In the genomic region with DNA sequence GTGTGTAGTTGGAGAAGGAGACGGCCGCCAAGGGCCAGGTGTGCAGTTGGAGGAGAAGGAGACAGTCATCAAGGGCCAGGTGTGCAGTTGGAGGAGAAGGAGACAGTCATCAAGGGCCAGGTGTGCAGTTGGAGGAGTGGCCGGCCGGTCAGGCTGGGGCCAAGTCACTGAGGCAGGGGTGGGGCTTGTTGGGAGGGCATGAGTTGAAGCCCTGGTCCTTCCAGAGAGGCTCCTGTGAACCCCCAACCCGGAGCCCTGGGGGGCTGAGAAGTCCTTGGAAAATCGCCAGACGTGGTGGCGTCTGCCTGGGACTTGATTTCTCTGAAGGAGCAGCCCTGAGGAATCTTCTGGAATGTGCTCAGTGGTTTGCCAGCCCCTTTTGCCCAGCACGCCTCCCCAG, we compare ENCODE assay signal across 2 cellular contexts.
TF ChIP-seq lines count a peak whose summit lies in the region.

No MANE protein-coding gene starts in this region.

TF ChIP-seq in HepG2, 621 proteins besides CTCF, POLR2A, EP300 and RAD21:
- TF ChIP-seq NAIF1 (CRISPR knock-in tag; IDR thresholded peaks at IDR 0.05; ENCODE audit: borderline replicate concordance) (no peak), CBX5 (CRISPR knock-in tag; IDR thresholded peaks at IDR 0.05; ENCODE audit: borderline replicate concordance) (no peak), HDAC6 (IDR thresholded peaks at IDR 0.05; ENCODE audit: low read depth, low read length) (no peak), PHF8 (CRISPR knock-in tag; IDR thresholded peaks at IDR 0.05) (no peak)

TF ChIP-seq in GM23338, 12 proteins besides CTCF, POLR2A, EP300 and RAD21:
- TF ChIP-seq EZH2phosphoT487 (IDR thresholded peaks at IDR 0.05; ENCODE audit: unreplicated experiment): no peak
- no peak for TF ChIP-seq CREB1 (CRISPR knock-in tag; IDR thresholded peaks at IDR 0.05; ENCODE audit: low read depth)
- TF ChIP-seq ZNF114 (CRISPR knock-in tag; IDR thresholded peaks at IDR 0.05): no peak
- TF ChIP-seq NANOG (IDR thresholded peaks at IDR 0.05; ENCODE audit: borderline replicate concordance): no peak
- no peak for TF ChIP-seq EZH2 (IDR thresholded peaks at IDR 0.05; ENCODE audit: low read depth, unreplicated experiment)
- no peak for TF ChIP-seq ZNF331 (CRISPR knock-in tag; IDR thresholded peaks at IDR 0.05; ENCODE audit: low read depth)
- TF ChIP-seq JUNB (IDR thresholded peaks at IDR 0.05; ENCODE audit: unreplicated experiment): no peak
- TF ChIP-seq, protein P1, sequence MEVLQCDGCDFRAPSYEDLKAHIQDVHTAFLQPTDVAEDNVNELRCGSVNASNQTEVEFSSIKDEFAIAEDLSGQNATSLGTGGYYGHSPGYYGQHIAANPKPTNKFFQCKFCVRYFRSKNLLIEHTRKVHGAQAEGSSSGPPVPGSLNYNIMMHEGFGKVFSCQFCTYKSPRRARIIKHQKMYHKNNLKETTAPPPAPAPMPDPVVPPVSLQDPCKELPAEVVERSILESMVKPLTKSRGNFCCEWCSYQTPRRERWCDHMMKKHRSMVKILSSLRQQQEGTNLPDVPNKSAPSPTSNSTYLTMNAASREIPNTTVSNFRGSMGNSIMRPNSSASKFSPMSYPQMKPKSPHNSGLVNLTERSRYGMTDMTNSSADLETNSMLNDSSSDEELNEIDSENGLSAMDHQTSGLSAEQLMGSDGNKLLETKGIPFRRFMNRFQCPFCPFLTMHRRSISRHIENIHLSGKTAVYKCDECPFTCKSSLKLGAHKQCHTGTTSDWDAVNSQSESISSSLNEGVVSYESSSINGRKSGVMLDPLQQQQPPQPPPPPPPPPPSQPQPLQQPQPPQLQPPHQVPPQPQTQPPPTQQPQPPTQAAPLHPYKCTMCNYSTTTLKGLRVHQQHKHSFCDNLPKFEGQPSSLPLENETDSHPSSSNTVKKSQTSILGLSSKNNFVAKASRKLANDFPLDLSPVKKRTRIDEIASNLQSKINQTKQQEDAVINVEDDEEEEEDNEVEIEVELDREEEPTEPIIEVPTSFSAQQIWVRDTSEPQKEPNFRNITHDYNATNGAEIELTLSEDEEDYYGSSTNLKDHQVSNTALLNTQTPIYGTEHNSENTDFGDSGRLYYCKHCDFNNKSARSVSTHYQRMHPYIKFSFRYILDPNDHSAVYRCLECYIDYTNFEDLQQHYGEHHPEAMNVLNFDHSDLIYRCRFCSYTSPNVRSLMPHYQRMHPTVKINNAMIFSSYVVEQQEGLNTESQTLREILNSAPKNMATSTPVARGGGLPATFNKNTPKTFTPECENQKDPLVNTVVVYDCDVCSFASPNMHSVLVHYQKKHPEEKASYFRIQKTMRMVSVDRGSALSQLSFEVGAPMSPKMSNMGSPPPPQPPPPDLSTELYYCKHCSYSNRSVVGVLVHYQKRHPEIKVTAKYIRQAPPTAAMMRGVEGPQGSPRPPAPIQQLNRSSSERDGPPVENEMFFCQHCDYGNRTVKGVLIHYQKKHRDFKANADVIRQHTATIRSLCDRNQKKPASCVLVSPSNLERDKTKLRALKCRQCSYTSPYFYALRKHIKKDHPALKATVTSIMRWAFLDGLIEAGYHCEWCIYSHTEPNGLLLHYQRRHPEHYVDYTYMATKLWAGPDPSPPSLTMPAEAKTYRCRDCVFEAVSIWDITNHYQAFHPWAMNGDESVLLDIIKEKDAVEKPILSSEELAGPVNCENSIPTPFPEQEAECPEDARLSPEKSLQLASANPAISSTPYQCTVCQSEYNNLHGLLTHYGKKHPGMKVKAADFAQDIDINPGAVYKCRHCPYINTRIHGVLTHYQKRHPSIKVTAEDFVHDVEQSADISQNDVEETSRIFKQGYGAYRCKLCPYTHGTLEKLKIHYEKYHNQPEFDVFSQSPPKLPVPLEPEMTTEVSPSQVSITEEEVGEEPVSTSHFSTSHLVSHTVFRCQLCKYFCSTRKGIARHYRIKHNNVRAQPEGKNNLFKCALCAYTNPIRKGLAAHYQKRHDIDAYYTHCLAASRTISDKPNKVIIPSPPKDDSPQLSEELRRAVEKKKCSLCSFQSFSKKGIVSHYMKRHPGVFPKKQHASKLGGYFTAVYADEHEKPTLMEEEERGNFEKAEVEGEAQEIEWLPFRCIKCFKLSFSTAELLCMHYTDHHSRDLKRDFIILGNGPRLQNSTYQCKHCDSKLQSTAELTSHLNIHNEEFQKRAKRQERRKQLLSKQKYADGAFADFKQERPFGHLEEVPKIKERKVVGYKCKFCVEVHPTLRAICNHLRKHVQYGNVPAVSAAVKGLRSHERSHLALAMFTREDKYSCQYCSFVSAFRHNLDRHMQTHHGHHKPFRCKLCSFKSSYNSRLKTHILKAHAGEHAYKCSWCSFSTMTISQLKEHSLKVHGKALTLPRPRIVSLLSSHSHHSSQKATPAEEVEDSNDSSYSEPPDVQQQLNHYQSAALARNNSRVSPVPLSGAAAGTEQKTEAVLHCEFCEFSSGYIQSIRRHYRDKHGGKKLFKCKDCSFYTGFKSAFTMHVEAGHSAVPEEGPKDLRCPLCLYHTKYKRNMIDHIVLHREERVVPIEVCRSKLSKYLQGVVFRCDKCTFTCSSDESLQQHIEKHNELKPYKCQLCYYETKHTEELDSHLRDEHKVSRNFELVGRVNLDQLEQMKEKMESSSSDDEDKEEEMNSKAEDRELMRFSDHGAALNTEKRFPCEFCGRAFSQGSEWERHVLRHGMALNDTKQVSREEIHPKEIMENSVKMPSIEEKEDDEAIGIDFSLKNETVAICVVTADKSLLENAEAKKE (CRISPR knock-in tag; IDR thresholded peaks at IDR 0.05): no peak
- TF ChIP-seq, protein P2, sequence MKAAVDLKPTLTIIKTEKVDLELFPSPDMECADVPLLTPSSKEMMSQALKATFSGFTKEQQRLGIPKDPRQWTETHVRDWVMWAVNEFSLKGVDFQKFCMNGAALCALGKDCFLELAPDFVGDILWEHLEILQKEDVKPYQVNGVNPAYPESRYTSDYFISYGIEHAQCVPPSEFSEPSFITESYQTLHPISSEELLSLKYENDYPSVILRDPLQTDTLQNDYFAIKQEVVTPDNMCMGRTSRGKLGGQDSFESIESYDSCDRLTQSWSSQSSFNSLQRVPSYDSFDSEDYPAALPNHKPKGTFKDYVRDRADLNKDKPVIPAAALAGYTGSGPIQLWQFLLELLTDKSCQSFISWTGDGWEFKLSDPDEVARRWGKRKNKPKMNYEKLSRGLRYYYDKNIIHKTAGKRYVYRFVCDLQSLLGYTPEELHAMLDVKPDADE (IDR thresholded peaks at IDR 0.05): no peak
- TF ChIP-seq, protein P3, sequence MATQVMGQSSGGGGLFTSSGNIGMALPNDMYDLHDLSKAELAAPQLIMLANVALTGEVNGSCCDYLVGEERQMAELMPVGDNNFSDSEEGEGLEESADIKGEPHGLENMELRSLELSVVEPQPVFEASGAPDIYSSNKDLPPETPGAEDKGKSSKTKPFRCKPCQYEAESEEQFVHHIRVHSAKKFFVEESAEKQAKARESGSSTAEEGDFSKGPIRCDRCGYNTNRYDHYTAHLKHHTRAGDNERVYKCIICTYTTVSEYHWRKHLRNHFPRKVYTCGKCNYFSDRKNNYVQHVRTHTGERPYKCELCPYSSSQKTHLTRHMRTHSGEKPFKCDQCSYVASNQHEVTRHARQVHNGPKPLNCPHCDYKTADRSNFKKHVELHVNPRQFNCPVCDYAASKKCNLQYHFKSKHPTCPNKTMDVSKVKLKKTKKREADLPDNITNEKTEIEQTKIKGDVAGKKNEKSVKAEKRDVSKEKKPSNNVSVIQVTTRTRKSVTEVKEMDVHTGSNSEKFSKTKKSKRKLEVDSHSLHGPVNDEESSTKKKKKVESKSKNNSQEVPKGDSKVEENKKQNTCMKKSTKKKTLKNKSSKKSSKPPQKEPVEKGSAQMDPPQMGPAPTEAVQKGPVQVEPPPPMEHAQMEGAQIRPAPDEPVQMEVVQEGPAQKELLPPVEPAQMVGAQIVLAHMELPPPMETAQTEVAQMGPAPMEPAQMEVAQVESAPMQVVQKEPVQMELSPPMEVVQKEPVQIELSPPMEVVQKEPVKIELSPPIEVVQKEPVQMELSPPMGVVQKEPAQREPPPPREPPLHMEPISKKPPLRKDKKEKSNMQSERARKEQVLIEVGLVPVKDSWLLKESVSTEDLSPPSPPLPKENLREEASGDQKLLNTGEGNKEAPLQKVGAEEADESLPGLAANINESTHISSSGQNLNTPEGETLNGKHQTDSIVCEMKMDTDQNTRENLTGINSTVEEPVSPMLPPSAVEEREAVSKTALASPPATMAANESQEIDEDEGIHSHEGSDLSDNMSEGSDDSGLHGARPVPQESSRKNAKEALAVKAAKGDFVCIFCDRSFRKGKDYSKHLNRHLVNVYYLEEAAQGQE (IDR thresholded peaks at IDR 0.05; ENCODE audit: unreplicated experiment): no peak
- TF ChIP-seq STAT1 (IDR thresholded peaks at IDR 0.05; ENCODE audit: unreplicated experiment): no peak
- no peak for TF ChIP-seq POLR2AphosphoS5 (IDR thresholded peaks at IDR 0.05; ENCODE audit: low read depth)
